8 cellular contexts compared by ENCODE assay signal in genomic region chr11:65894034-65894591, GRCh38. TPM values are rescaled to one million over a fixed set of nuclear protein-coding genes. Genes with fewer than 3 reads are reported as not detected.
A peak's percentile ranks its signal among the peaks of the same experiment; 100 is the strongest.
DNase-seq lines count a peak whose midpoint lies in the region; ATAC-seq and TF ChIP-seq lines count a peak whose summit lies in the region.

No MANE protein-coding gene starts in this region.

- H3K79me2 ChIP-seq in mammary epithelial cell (ENCODE audit: insufficient read depth, low read length): peaks cover 76% of the 10 kb centered on the region

- peak overlapping the region; percentile 84 to 99 (median 92) for H3K27ac Mint-ChIP-seq in CD8-positive, alpha-beta memory T cell
- H3K27ac Mint-ChIP-seq in nephron: peak overlapping the region in 2 of 3 experiments; percentile 30 to 60
- no peak overlapping the region for H3K27ac Mint-ChIP-seq in Caco-2 (ENCODE audit: unreplicated experiment)

- peaks cover 46 to 48% (median 46%) of the 10 kb centered on the region in 3 donors for H3K4me1 Mint-ChIP-seq in CD8-positive, alpha-beta memory T cell
- H3K4me1 Mint-ChIP-seq in nephron: peaks cover 33% of the 10 kb centered on the region
- peaks cover 17% of the 10 kb centered on the region for H3K4me1 Mint-ChIP-seq in Caco-2 (ENCODE audit: low read depth, unreplicated experiment)

- CTCF ChIA-PET in CD8-positive, alpha-beta memory T cell (lab: Charles Lee): interaction anchor here (3.8 to 21.9 kb wide), 2 partner anchors 9 to 25 kb away, joined by 22 to 560 read pairs; partner anchors contain the start of genes CFL1, CTSW, EFEMP2 and MUS81
- CTCF ChIA-PET in mammary epithelial cell (lab: Charles Lee; ENCODE audit: low non-redundant PET): no interaction called here
- CTCF ChIA-PET in Caco-2 (lab: Charles Lee): no interaction called here

- no peak overlapping the region for H2AFZ ChIP-seq in mammary epithelial cell (ENCODE audit: low read depth, low read length)

- H4K20me1 ChIP-seq in mammary epithelial cell (ENCODE audit: insufficient read depth, low read length): peaks cover 13% of the 10 kb centered on the region

- no peak overlapping the region for H3K9ac ChIP-seq in mammary epithelial cell (ENCODE audit: insufficient read depth, low read length)

- peak overlapping the region; percentile 53 for H3K4me3 ChIP-seq in CD8-positive, alpha-beta memory T cell (ENCODE audit: low read length)
- H3K4me3 ChIP-seq in mammary epithelial cell (replicated peaks in 1 of 3; ENCODE audit: insufficient read depth in 1 of 3, low read depth in 2 of 3, low read length in 3 of 3) (no peak overlapping the region), Caco-2 (ENCODE audit: low read depth, low read length) (no peak overlapping the region)

- H3K27me3 Mint-ChIP-seq in CD8-positive, alpha-beta memory T cell: no peaks in the 10 kb centered on the region
- peaks cover 50% of the 10 kb centered on the region for H3K27me3 Mint-ChIP-seq in nephron (ENCODE audit: low read depth)
- H3K27me3 Mint-ChIP-seq in Caco-2 (ENCODE audit: insufficient read depth, unreplicated experiment): no peaks in the 10 kb centered on the region

- intact Hi-C loops in mammary epithelial cell (cut with micrococcal nuclease): no loop called here
- intact Hi-C loops in Caco-2 (cut with micrococcal nuclease; ENCODE audit: unreplicated experiment): no loop called here

- H3K4me3 Mint-ChIP-seq in CD8-positive, alpha-beta memory T cell: peak overlapping the region; percentile 78 to 92 (median 83)
- H3K4me3 Mint-ChIP-seq in nephron (peak overlapping the region; percentile 34 to 64 (median 37)), Caco-2 (ENCODE audit: unreplicated experiment) (no peak overlapping the region)

- no peaks in the 10 kb centered on the region for H3K36me3 ChIP-seq in CD8-positive, alpha-beta memory T cell (ENCODE audit: insufficient read depth, low read length)
- H3K36me3 ChIP-seq in mammary epithelial cell (ENCODE audit: insufficient read depth, low read length) (peaks cover 37% of the 10 kb centered on the region), Caco-2 (ENCODE audit: control insufficient read depth, insufficient read depth, low read length) (no peaks in the 10 kb centered on the region)

- POLR2A ChIA-PET in CD8-positive, alpha-beta memory T cell (lab: Charles Lee): interaction anchor here (0.5 to 3.0 kb wide), 2 partner anchors 24 to 51 kb away, joined by 4 to 11 read pairs; partner anchors contain the start of gene C11orf68
- POLR2A ChIA-PET in Caco-2 (lab: Charles Lee): interaction anchor here (0.5 kb wide), 1 partner anchor 108 kb away, joined by 4 read pairs; the partner anchor contains the start of genes BANF1 and EIF1AD

- H3K4me1 ChIP-seq in CD8-positive, alpha-beta memory T cell (ENCODE audit: insufficient read depth, low read length): peaks cover 49% of the 10 kb centered on the region
- peaks cover 73% of the 10 kb centered on the region for H3K4me1 ChIP-seq in mammary epithelial cell (ENCODE audit: insufficient read depth, low read length)
- H3K4me1 ChIP-seq in Caco-2: peaks cover 20% of the 10 kb centered on the region

- H3K27me3 ChIP-seq in CD8-positive, alpha-beta memory T cell (ENCODE audit: insufficient read depth, low read length, poor library complexity, severe bottlenecking): peaks cover 6% of the 10 kb centered on the region
- no peaks in the 10 kb centered on the region for H3K27me3 ChIP-seq in mammary epithelial cell (ENCODE audit: insufficient read depth, low read length)
- no peaks in the 10 kb centered on the region for H3K27me3 ChIP-seq in Caco-2 (replicated peaks; ENCODE audit: control insufficient read depth, insufficient read depth, low read length)

- in situ Hi-C loops in mammary epithelial cell (cut with MboI; ENCODE audit: low sequenced_read_pairs in 2 of 2): no loop called here

- no peaks in the 10 kb centered on the region for H3K9me3 ChIP-seq in CD8-positive, alpha-beta memory T cell (ENCODE audit: low read length)
- H3K9me3 ChIP-seq in mammary epithelial cell (replicated peaks; ENCODE audit: insufficient read depth, low read length) (no peaks in the 10 kb centered on the region), Caco-2 (no peaks in the 10 kb centered on the region)

- peak overlapping the region; percentile 35 for H3K27ac ChIP-seq in CD8-positive, alpha-beta memory T cell (ENCODE audit: low read depth, low read length)
- H3K27ac ChIP-seq in mammary epithelial cell (ENCODE audit: insufficient read depth, low read depth, low read length): no peak overlapping the region

- no peaks in the 10 kb centered on the region for H3K9me3 Mint-ChIP-seq in CD8-positive, alpha-beta memory T cell
- H3K9me3 Mint-ChIP-seq in nephron (no peaks in the 10 kb centered on the region), Caco-2 (ENCODE audit: unreplicated experiment) (no peaks in the 10 kb centered on the region)

- H3K4me2 ChIP-seq in mammary epithelial cell (ENCODE audit: insufficient read depth, low read depth, low read length): peak overlapping the region; percentile 54

- WGBS in mammary epithelial cell (ENCODE audit: low coverage, missing lambda C conversion rate): 93% methylated on average over 5 of the region's 16 CpGs

- peak in 2 of 5 donors; percentile 40 for DNase-seq in CD8-positive, alpha-beta memory T cell
- DNase-seq in NOMO-1 treated with dmso at 0.1 percent for 144 hours (lab: John Stamatoyannopoulos, UW; ENCODE audit: unreplicated experiment) (peak; percentile 21), mammary epithelial cell (no peak), Caco-2 (no peak)

- BruUV-seq in mammary epithelial cell (replicated peaks; lab: Mats Ljungman, UMichigan): no TSS peak
- BruUV-seq in Caco-2 (replicated peaks; lab: Mats Ljungman, UMichigan): no TSS peak

- H3K36me3 Mint-ChIP-seq in CD8-positive, alpha-beta memory T cell: no peaks in the 10 kb centered on the region
- H3K36me3 Mint-ChIP-seq in nephron (ENCODE audit: low read depth) (no peaks in the 10 kb centered on the region), Caco-2 (ENCODE audit: insufficient read depth, unreplicated experiment) (peaks cover 30% of the 10 kb centered on the region)

- dilution Hi-C loops in mammary epithelial cell (cut with HindIII; ENCODE audit: low sequenced_read_pairs): no loop called here

- TF ChIP-seq CTCF in mammary epithelial cell (conservative IDR thresholded peaks at IDR 0.05 in 1 of 2, IDR thresholded peaks at IDR 0.05 in 1 of 2; ENCODE audit: extremely low read depth in 1 of 2, insufficient read depth in 1 of 2, low read depth in 1 of 2, low read length in 2 of 2): no peak
- TF ChIP-seq CTCF in nephron (IDR thresholded peaks at IDR 0.05; ENCODE audit: unreplicated experiment in 3 of 3): no peak
- TF ChIP-seq CTCF in Caco-2 (IDR thresholded peaks at IDR 0.05; ENCODE audit: insufficient read depth in 1 of 2, low read depth in 1 of 2, low read length in 1 of 2, severe bottlenecking in 1 of 2, unreplicated experiment in 1 of 2): no peak

- ATAC-seq in HG03045 (IDR thresholded peaks at IDR 0.05; ENCODE audit: unreplicated experiment) (no peak), GM19324 (IDR thresholded peaks at IDR 0.05; ENCODE audit: low FRiP score, unreplicated experiment) (no peak), HG03159 (IDR thresholded peaks at IDR 0.05; ENCODE audit: unreplicated experiment) (no peak)

RNA-seq across cellular contexts. Expression of gene CCDC85B, which starts 3.6 kb away (rescaled TPM):
- 10 to 100 TPM; 81.3 to 86.7 TPM for total RNA-seq in CD8-positive, alpha-beta memory T cell
- 94.4 TPM for polyA plus RNA-seq in CD8-positive, alpha-beta memory T cell
- 10 to 100 TPM in 1 of 2 donors, 1 to 10 TPM in 1; 7.5 to 21.8 TPM for total RNA-seq in mammary epithelial cell
- 12.0 TPM for polyA plus RNA-seq in mammary epithelial cell
- polyA minus RNA-seq in mammary epithelial cell: 1.3 TPM
- total RNA-seq in Caco-2 (2022): 13.3 and 14.7 TPM in 2 replicates

RNA-seq across cellular contexts. Expression of gene FIBP, which starts 5.8 kb away (rescaled TPM):
- total RNA-seq in CD8-positive, alpha-beta memory T cell: 100 to 1,000 TPM; 121 to 123 TPM
- polyA plus RNA-seq in CD8-positive, alpha-beta memory T cell: 78.6 TPM
- 100 to 1,000 TPM in 1 of 2 donors, 10 to 100 TPM in 1; 84.1 to 125 TPM for total RNA-seq in mammary epithelial cell
- 78.7 TPM for polyA plus RNA-seq in mammary epithelial cell
- 123 TPM for polyA minus RNA-seq in mammary epithelial cell
- total RNA-seq in Caco-2 (2022): 56.8 and 61.5 TPM in 2 replicates

RNA-seq across cellular contexts. Expression of gene FOSL1, which starts 6.1 kb away (rescaled TPM):
- 10 to 100 TPM; 26.4 to 26.9 TPM for total RNA-seq in CD8-positive, alpha-beta memory T cell
- polyA plus RNA-seq in CD8-positive, alpha-beta memory T cell: 0.51 TPM
- total RNA-seq in mammary epithelial cell (100 to 1,000 TPM in 1 of 2 donors, 10 to 100 TPM in 1; 12.5 to 275 TPM), Caco-2 (2022) (2.7 and 3.9 TPM in 2 replicates)
- polyA plus RNA-seq in mammary epithelial cell: 31.6 TPM
- 236 TPM for polyA minus RNA-seq in mammary epithelial cell

RNA-seq across cellular contexts. Expression of gene CTSW, which starts 14.5 kb away (rescaled TPM):
- 10 to 100 TPM; 40.9 to 44.3 TPM for total RNA-seq in CD8-positive, alpha-beta memory T cell
- polyA plus RNA-seq in CD8-positive, alpha-beta memory T cell: 1,046 TPM
- total RNA-seq in mammary epithelial cell: not detected
- polyA plus RNA-seq in mammary epithelial cell: 0.11 TPM
- not detected for polyA minus RNA-seq in mammary epithelial cell
- total RNA-seq in Caco-2 (2022): not detected in 2 replicates

RNA-seq across cellular contexts. Expression of gene EFEMP2, which starts 21.5 kb away (rescaled TPM):
- total RNA-seq in CD8-positive, alpha-beta memory T cell: 1 to 10 TPM; 3.9 to 4.0 TPM
- polyA plus RNA-seq in CD8-positive, alpha-beta memory T cell: 0.23 TPM
- total RNA-seq in mammary epithelial cell (10 to 100 TPM in 1 of 2 donors, 1 to 10 TPM in 1; 7.5 to 10.7 TPM), Caco-2 (2022) (1.3 and 1.4 TPM in 2 replicates)
- polyA plus RNA-seq in mammary epithelial cell: 2.4 TPM
- polyA minus RNA-seq in mammary epithelial cell: not detected
